ENCODE assay signal across 8 cellular contexts in the genomic region with DNA sequence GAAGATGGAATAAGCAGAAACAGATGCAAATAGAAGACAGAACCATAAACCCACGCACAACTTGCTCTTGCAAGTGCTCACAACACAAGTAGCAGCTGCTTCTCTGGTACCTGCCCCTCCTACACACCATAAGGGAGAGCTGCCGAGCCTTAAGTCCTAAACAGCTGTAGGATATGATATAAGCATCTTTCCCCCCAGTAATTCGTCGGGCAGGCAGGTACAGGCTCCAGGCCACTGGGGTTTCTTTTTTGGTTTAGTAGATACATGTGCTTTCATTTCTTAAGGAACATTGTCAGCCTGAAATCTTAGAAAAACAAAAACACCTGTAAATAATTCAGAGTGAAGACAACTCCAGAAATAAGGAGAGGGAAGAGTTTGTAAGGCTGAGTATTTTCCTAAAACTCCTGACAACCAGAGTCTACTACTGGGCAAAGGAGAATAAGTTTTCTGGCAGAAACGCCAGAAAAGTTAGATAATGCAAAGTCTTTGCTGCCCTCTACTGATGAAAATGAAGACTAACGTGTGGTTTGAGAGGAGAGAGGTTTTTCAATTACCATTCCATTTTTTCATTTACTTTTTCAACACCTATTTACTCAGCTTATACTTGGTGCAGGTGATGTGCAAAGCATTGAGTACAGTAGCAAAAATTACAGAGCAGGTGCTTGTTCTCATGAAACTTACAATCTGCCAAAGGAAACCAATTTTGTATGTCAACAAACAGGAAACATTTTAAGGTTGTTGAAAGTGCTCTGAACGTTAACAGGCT. TPM values are rescaled to one million over a fixed set of nuclear protein-coding genes. Genes with fewer than 3 reads are reported as not detected.
DNase-seq lines count a peak whose midpoint lies in the region; ATAC-seq and TF ChIP-seq lines count a peak whose summit lies in the region.

No MANE protein-coding gene starts in this region.

- peak; percentile 63 for DNase-seq in CD1c-positive myeloid dendritic cell (ENCODE audit: extremely low spot score)
- DNase-seq in OCI-M1 (lab: John Stamatoyannopoulos, UW) = peak; percentile 79
- no peak for DNase-seq in effector memory CD8-positive, alpha-beta T cell
- DNase-seq in mesothelial cell of epicardium (ENCODE audit: low spot score in 2 of 2, unreplicated experiment in 2 of 2) = no peak
- DNase-seq in stimulated activated effector memory CD8-positive, alpha-beta T cell treated with anti-CD3 and anti-CD28 coated beads, Interleukin-12 subunit alpha, Interleukin-12 subunit beta, amount 100 ng/mL, for 72 hours (ENCODE audit: low spot score in 2 of 2) = no peak

- no peak overlapping the region for H3K27ac Mint-ChIP-seq in effector memory CD8-positive, alpha-beta T cell
- no peak overlapping the region for H3K27ac Mint-ChIP-seq in mesothelial cell of epicardium
- no peak overlapping the region for H3K27ac Mint-ChIP-seq in stimulated activated effector memory CD8-positive, alpha-beta T cell treated with anti-CD3 and anti-CD28 coated beads, Interleukin-12 subunit alpha, Interleukin-12 subunit beta, amount 100 ng/mL, for 72 hours

- H3K9me3 Mint-ChIP-seq in effector memory CD8-positive, alpha-beta T cell = no peaks in the 10 kb centered on the region
- H3K9me3 Mint-ChIP-seq in mesothelial cell of epicardium = no peaks in the 10 kb centered on the region
- no peaks in the 10 kb centered on the region for H3K9me3 Mint-ChIP-seq in stimulated activated effector memory CD8-positive, alpha-beta T cell treated with anti-CD3 and anti-CD28 coated beads, Interleukin-12 subunit alpha, Interleukin-12 subunit beta, amount 100 ng/mL, for 72 hours

- peak; percentile 66 for ATAC-seq in GM18867 (IDR thresholded peaks at IDR 0.05; ENCODE audit: unreplicated experiment)
- ATAC-seq in HG03575 (IDR thresholded peaks at IDR 0.05; ENCODE audit: extremely low read depth, insufficient number of reproducible peaks, low FRiP score, unreplicated experiment) = peak; percentile 54
- peak; percentile 70 for ATAC-seq in effector memory CD8-positive, alpha-beta T cell (replicated peaks)
- no peak for ATAC-seq in GM19467 (IDR thresholded peaks at IDR 0.05; ENCODE audit: unreplicated experiment)
- no peak for ATAC-seq in stimulated activated effector memory CD8-positive, alpha-beta T cell treated with anti-CD3 and anti-CD28 coated beads, Interleukin-12 subunit alpha, Interleukin-12 subunit beta, amount 100 ng/mL, for 72 hours

- H3K4me1 Mint-ChIP-seq in effector memory CD8-positive, alpha-beta T cell (ENCODE audit: low read depth in 2 of 2) = peaks cover 3 to 6% of the 10 kb centered on the region in 2 donors
- peaks cover 4% of the 10 kb centered on the region for H3K4me1 Mint-ChIP-seq in mesothelial cell of epicardium
- H3K4me1 Mint-ChIP-seq in stimulated activated effector memory CD8-positive, alpha-beta T cell treated with anti-CD3 and anti-CD28 coated beads, Interleukin-12 subunit alpha, Interleukin-12 subunit beta, amount 100 ng/mL, for 72 hours = peaks cover 14% of the 10 kb centered on the region

- TF ChIP-seq CTCF in mesothelial cell of epicardium (IDR thresholded peaks at IDR 0.05; ENCODE audit: unreplicated experiment) = peak; percentile 61

- peaks cover 21 to 44% of the 10 kb centered on the region in 2 donors for H3K27me3 Mint-ChIP-seq in effector memory CD8-positive, alpha-beta T cell
- H3K27me3 Mint-ChIP-seq in mesothelial cell of epicardium (ENCODE audit: low read depth) = peaks cover 51% of the 10 kb centered on the region

- peaks cover 3% of the 10 kb centered on the region for H3K36me3 Mint-ChIP-seq in effector memory CD8-positive, alpha-beta T cell (ENCODE audit: insufficient read depth)
- no peaks in the 10 kb centered on the region for H3K36me3 Mint-ChIP-seq in mesothelial cell of epicardium
- no peaks in the 10 kb centered on the region for H3K36me3 Mint-ChIP-seq in stimulated activated effector memory CD8-positive, alpha-beta T cell treated with anti-CD3 and anti-CD28 coated beads, Interleukin-12 subunit alpha, Interleukin-12 subunit beta, amount 100 ng/mL, for 72 hours

- H3K4me3 Mint-ChIP-seq in effector memory CD8-positive, alpha-beta T cell = no peak overlapping the region
- H3K4me3 Mint-ChIP-seq in mesothelial cell of epicardium = no peak overlapping the region
- no peak overlapping the region for H3K4me3 Mint-ChIP-seq in stimulated activated effector memory CD8-positive, alpha-beta T cell treated with anti-CD3 and anti-CD28 coated beads, Interleukin-12 subunit alpha, Interleukin-12 subunit beta, amount 100 ng/mL, for 72 hours

RNA-seq across cellular contexts. Expression of a gene that starts 20.1 kb away (rescaled TPM):
- total RNA-seq in mesothelial cell of epicardium = 156 to 157 TPM (median 156 TPM) in 3 replicates

Comparison
In these comparisons a context has a peak if more than half of its experiments do, and no peak if none do; other contexts are left out.
1. DNase-seq: peak in CD1c-positive myeloid dendritic cell (single experiment) and OCI-M1 (single experiment); none in effector memory CD8-positive, alpha-beta T cell (0 of 3), mesothelial cell of epicardium (0 of 2) and stimulated activated effector memory CD8-positive, alpha-beta T cell treated with anti-CD3 and anti-CD28 coated beads, Interleukin-12 subunit alpha, Interleukin-12 subunit beta, amount 100 ng/mL, for 72 hours (0 of 2).
2. ATAC-seq: peak in GM18867 (single experiment), HG03575 (single experiment) and effector memory CD8-positive, alpha-beta T cell (single experiment); none in GM19467 (single experiment) and stimulated activated effector memory CD8-positive, alpha-beta T cell treated with anti-CD3 and anti-CD28 coated beads, Interleukin-12 subunit alpha, Interleukin-12 subunit beta, amount 100 ng/mL, for 72 hours (single experiment).